8 cellular contexts compared by ENCODE assay signal in the genomic region with DNA sequence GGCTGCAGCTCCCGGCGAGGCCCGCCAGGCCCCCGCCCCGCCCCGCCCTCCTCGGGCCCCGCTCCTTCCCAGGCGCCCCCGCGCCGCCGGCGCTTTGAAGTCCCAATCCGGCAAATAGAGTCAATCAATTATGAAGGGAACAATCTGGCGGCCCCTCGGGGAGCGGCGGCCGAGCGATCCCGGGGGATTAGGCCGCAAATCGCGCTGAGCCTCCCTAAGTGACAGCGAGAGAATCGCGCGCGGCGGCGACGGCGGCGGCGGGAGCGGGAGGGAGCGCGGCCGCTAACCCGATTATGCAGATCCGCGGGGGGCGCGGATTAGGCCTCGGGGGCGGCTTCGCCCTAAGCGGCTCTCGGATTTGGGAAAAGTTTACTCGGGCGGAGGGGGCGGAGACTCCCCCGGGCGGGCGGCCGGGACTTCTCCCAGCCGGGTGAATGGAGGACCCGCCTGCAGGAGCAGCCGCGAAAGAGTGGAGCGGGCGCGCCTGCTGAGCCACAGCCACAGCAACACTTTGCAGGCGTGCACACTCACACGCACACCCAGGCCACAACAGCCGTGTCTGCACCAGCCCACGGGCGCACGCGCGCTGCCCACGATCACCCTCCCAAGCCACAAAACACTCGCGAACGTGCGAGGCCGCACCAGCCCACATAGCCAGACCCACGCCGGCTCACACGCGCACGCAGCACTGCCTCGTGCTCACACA. TPM values are rescaled to one million over a fixed set of nuclear protein-coding genes. Genes with fewer than 3 reads are reported as not detected.
DNase-seq lines count a peak whose midpoint lies in the region; ATAC-seq and TF ChIP-seq lines count a peak whose summit lies in the region.

No MANE protein-coding gene starts in this region.

- peak; percentile 42 for ATAC-seq in T-helper 17 cell
- ATAC-seq in GM21786 (IDR thresholded peaks at IDR 0.05; ENCODE audit: unreplicated experiment) = no peak

- peaks cover 0 to 23% (median 0%) of the 10 kb centered on the region in 4 donors for H3K27me3 ChIP-seq in esophagus muscularis mucosa

- peak overlapping the region; percentile 62 to 79 (median 67) for H3K4me3 ChIP-seq in esophagus muscularis mucosa

- peak; percentile 32 for DNase-seq in activated T-cell treated with anti-CD3 and anti-CD28 coated beads, Interleukin-2, amount 50 U/mL, for 1 hour
- DNase-seq in activated T-cell treated with anti-CD3 and anti-CD28 coated beads for 4 hours = no peak
- DNase-seq in T-helper 17 cell = no peak
- no peak for DNase-seq in esophagus muscularis mucosa (ENCODE audit: extremely low spot score)
- DNase-seq in neural crest cell (ENCODE audit: low read depth, low spot score) = peak; percentile 61
- DNase-seq in T-helper 9 cell = no peak
- no peak for DNase-seq in A172 (ENCODE audit: low spot score)

- H3K4me1 Mint-ChIP-seq in T-helper 17 cell (peaks cover 20% of the 10 kb centered on the region), neural crest cell (peaks cover 21% of the 10 kb centered on the region)

- intact Hi-C loops in esophagus muscularis mucosa (cut with DNase I) = no loop called here

- peak overlapping the region; percentile 80 for H3K4me3 Mint-ChIP-seq in T-helper 17 cell
- H3K4me3 Mint-ChIP-seq in neural crest cell = peak overlapping the region; percentile 82

- H3K4me1 ChIP-seq in esophagus muscularis mucosa = peaks cover 6 to 19% (median 14%) of the 10 kb centered on the region in 4 donors

- peak overlapping the region; percentile 34 to 60 (median 58) for H3K27ac ChIP-seq in esophagus muscularis mucosa (replicated peaks in 1 of 4)

- 6% methylated on average over 14 of the region's 84 CpGs for WGBS in esophagus muscularis mucosa

- H3K27ac Mint-ChIP-seq in T-helper 17 cell (no peak overlapping the region), neural crest cell (ENCODE audit: unreplicated experiment) (no peak overlapping the region)

- no peak for TF ChIP-seq EP300 in esophagus muscularis mucosa (IDR thresholded peaks at IDR 0.05)

- TF ChIP-seq CTCF in esophagus muscularis mucosa (IDR thresholded peaks at IDR 0.05) (no peak), neural crest cell (conservative IDR thresholded peaks at IDR 0.05) (no peak)

- no peaks in the 10 kb centered on the region for H3K36me3 ChIP-seq in esophagus muscularis mucosa

- H3K9me3 ChIP-seq in T-helper 17 cell (ENCODE audit: control insufficient read depth, low read length, poor library complexity, severe bottlenecking) (no peaks in the 10 kb centered on the region), esophagus muscularis mucosa (no peaks in the 10 kb centered on the region)

- H3K36me3 Mint-ChIP-seq in T-helper 17 cell (ENCODE audit: low read depth) = peaks cover 5% of the 10 kb centered on the region
- H3K36me3 Mint-ChIP-seq in neural crest cell (ENCODE audit: low read depth) = no peaks in the 10 kb centered on the region

- H3K27me3 Mint-ChIP-seq in T-helper 17 cell (peaks cover 72% of the 10 kb centered on the region), neural crest cell (ENCODE audit: low read depth) (peaks cover 47% of the 10 kb centered on the region)

- no peaks in the 10 kb centered on the region for H3K9me3 Mint-ChIP-seq in neural crest cell

- TF ChIP-seq POLR2A in esophagus muscularis mucosa (IDR thresholded peaks at IDR 0.05; ENCODE audit: low read depth) = no peak

RNA-seq across cellular contexts. Expression of a gene that starts 23.0 kb away (rescaled TPM):
- total RNA-seq in T-helper 17 cell = not detected
- not detected for total RNA-seq in esophagus muscularis mucosa
- total RNA-seq in neural crest cell = not detected in 2 replicates
- total RNA-seq in A172 (2014; rRNA removed; shearing (Covaris generic)) = 0.89 and 1.3 TPM in 2 replicates

Comparison
In these comparisons a context has a peak if more than half of its experiments do, and no peak if none do; other contexts are left out.
1. DNase-seq: peak in activated T-cell treated with anti-CD3 and anti-CD28 coated beads, Interleukin-2, amount 50 U/mL, for 1 hour (single experiment) and neural crest cell (single experiment); none in activated T-cell treated with anti-CD3 and anti-CD28 coated beads for 4 hours (single experiment), T-helper 17 cell (0 of 3), esophagus muscularis mucosa (single experiment), T-helper 9 cell (single experiment) and A172 (single experiment).